28 cellular contexts compared by ENCODE assay signal in genomic region chr6:95081949-95082348, GRCh38.
"Had no signal": no experiment of that assay in that cellular context is flagged by ENCODE, and none has a peak within 500 bp of the region (broad histone marks: within the 10 kb centered on the region; RNA-seq: fewer than 3 reads in every experiment).

No MANE protein-coding gene starts in this region.

- H3K4me3 ChIP-seq: colonic mucosa, coronary artery, dorsolateral prefrontal cortex, esophagus muscularis mucosa, esophagus squamous epithelium, gastrocnemius medialis, gastroesophageal sphincter, heart left ventricle, heart right ventricle had no signal

- ATAC-seq: effector memory CD8-positive, alpha-beta T cell; esophagus mucosa; foreskin keratinocyte; gastrocnemius medialis; gastroesophageal sphincter; heart left ventricle; heart right ventricle had no signal

- H3K27me3 ChIP-seq: colonic mucosa, dorsolateral prefrontal cortex, esophagus muscularis mucosa, esophagus squamous epithelium, foreskin keratinocyte, gastrocnemius medialis, gastroesophageal sphincter, heart left ventricle, heart right ventricle had no signal

- H3K27ac ChIP-seq: colonic mucosa, coronary artery, dorsolateral prefrontal cortex, epithelial cell of prostate, esophagus muscularis mucosa, esophagus squamous epithelium, foreskin keratinocyte, gastrocnemius medialis, gastroesophageal sphincter, heart left ventricle, heart right ventricle had no signal

- H3K4me1 ChIP-seq: colonic mucosa, esophagus muscularis mucosa, esophagus squamous epithelium, foreskin keratinocyte, gastrocnemius medialis, gastroesophageal sphincter, heart left ventricle, heart right ventricle had no signal

- H3K9me3 ChIP-seq: colonic mucosa, esophagus muscularis mucosa, esophagus squamous epithelium, gastrocnemius medialis, gastroesophageal sphincter, heart left ventricle, heart right ventricle had no signal

- H3K36me3 ChIP-seq: colonic mucosa, esophagus muscularis mucosa, esophagus squamous epithelium, gastrocnemius medialis, gastroesophageal sphincter, heart left ventricle, heart right ventricle had no signal

- DNase-seq: colonic mucosa; cortex of kidney; dermis blood vessel endothelial cell; dorsolateral prefrontal cortex; effector CD4-positive, alpha-beta T cell; effector CD8-positive, alpha-beta T cell; effector memory CD4-positive, alpha-beta T cell; effector memory CD8-positive, alpha-beta T cell; endodermal cell; erythroblast; esophagus squamous epithelium; foreskin fibroblast; foreskin keratinocyte; foreskin melanocyte; gastrocnemius medialis; glutamatergic neuron; head of caudate nucleus; heart left ventricle; heart right ventricle had no signal

- FAIRE-seq: colon, endometrium, endothelial cell of umbilical vein, frontal cortex had no signal
